ENCODE assay signal across 1 cellular context in genomic region chr11:83158965-83159900, GRCh38.
A peak's percentile ranks its signal among the peaks of the same experiment; 100 is the strongest.
TF ChIP-seq lines count a peak whose summit lies in the region.

No MANE protein-coding gene starts in this region.

TF ChIP-seq in HepG2, 621 proteins besides CTCF, POLR2A, EP300 and RAD21 (continues in another document):
- no peak for TF ChIP-seq ZNF34 (CRISPR knock-in tag; IDR thresholded peaks at IDR 0.05; ENCODE audit: borderline replicate concordance)
- no peak for TF ChIP-seq ELF4 (CRISPR knock-in tag; IDR thresholded peaks at IDR 0.05; ENCODE audit: borderline replicate concordance)
- no peak for TF ChIP-seq ZNF775 (CRISPR knock-in tag; IDR thresholded peaks at IDR 0.05; ENCODE audit: borderline replicate concordance)
- TF ChIP-seq ZNF891 (CRISPR knock-in tag; IDR thresholded peaks at IDR 0.05): no peak
- TF ChIP-seq NKX3-1 (CRISPR knock-in tag; IDR thresholded peaks at IDR 0.05): no peak
- TF ChIP-seq, protein P1, sequence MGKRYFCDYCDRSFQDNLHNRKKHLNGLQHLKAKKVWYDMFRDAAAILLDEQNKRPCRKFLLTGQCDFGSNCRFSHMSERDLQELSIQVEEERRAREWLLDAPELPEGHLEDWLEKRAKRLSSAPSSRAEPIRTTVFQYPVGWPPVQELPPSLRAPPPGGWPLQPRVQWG (CRISPR knock-in tag; IDR thresholded peaks at IDR 0.05; ENCODE audit: borderline replicate concordance, low read depth): no peak
- TF ChIP-seq, protein P2, sequence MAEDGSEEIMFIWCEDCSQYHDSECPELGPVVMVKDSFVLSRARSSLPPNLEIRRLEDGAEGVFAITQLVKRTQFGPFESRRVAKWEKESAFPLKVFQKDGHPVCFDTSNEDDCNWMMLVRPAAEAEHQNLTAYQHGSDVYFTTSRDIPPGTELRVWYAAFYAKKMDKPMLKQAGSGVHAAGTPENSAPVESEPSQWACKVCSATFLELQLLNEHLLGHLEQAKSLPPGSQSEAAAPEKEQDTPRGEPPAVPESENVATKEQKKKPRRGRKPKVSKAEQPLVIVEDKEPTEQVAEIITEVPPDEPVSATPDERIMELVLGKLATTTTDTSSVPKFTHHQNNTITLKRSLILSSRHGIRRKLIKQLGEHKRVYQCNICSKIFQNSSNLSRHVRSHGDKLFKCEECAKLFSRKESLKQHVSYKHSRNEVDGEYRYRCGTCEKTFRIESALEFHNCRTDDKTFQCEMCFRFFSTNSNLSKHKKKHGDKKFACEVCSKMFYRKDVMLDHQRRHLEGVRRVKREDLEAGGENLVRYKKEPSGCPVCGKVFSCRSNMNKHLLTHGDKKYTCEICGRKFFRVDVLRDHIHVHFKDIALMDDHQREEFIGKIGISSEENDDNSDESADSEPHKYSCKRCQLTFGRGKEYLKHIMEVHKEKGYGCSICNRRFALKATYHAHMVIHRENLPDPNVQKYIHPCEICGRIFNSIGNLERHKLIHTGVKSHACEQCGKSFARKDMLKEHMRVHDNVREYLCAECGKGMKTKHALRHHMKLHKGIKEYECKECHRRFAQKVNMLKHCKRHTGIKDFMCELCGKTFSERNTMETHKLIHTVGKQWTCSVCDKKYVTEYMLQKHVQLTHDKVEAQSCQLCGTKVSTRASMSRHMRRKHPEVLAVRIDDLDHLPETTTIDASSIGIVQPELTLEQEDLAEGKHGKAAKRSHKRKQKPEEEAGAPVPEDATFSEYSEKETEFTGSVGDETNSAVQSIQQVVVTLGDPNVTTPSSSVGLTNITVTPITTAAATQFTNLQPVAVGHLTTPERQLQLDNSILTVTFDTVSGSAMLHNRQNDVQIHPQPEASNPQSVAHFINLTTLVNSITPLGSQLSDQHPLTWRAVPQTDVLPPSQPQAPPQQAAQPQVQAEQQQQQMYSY (CRISPR knock-in tag; IDR thresholded peaks at IDR 0.05): no peak
- no peak for TF ChIP-seq FOXA3 (CRISPR knock-in tag; IDR thresholded peaks at IDR 0.05)
- no peak for TF ChIP-seq ZBTB26 (CRISPR knock-in tag; IDR thresholded peaks at IDR 0.05; ENCODE audit: borderline replicate concordance)
- TF ChIP-seq, protein P3, sequence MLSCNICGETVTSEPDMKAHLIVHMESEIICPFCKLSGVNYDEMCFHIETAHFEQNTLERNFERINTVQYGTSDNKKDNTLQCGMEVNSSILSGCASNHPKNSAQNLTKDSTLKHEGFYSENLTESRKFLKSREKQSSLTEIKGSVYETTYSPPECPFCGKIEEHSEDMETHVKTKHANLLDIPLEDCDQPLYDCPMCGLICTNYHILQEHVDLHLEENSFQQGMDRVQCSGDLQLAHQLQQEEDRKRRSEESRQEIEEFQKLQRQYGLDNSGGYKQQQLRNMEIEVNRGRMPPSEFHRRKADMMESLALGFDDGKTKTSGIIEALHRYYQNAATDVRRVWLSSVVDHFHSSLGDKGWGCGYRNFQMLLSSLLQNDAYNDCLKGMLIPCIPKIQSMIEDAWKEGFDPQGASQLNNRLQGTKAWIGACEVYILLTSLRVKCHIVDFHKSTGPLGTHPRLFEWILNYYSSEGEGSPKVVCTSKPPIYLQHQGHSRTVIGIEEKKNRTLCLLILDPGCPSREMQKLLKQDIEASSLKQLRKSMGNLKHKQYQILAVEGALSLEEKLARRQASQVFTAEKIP (CRISPR knock-in tag; IDR thresholded peaks at IDR 0.05; ENCODE audit: borderline replicate concordance): no peak
- no peak for TF ChIP-seq HMG20B (CRISPR knock-in tag; conservative IDR thresholded peaks at IDR 0.05)
- TF ChIP-seq, protein P4, sequence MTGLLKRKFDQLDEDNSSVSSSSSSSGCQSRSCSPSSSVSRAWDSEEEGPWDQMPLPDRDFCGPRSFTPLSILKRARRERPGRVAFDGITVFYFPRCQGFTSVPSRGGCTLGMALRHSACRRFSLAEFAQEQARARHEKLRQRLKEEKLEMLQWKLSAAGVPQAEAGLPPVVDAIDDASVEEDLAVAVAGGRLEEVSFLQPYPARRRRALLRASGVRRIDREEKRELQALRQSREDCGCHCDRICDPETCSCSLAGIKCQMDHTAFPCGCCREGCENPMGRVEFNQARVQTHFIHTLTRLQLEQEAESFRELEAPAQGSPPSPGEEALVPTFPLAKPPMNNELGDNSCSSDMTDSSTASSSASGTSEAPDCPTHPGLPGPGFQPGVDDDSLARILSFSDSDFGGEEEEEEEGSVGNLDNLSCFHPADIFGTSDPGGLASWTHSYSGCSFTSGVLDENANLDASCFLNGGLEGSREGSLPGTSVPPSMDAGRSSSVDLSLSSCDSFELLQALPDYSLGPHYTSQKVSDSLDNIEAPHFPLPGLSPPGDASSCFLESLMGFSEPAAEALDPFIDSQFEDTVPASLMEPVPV (CRISPR knock-in tag; IDR thresholded peaks at IDR 0.05): no peak
- TF ChIP-seq HNRNPL (IDR thresholded peaks at IDR 0.05; ENCODE audit: low read depth, low read length): no peak
- TF ChIP-seq BRF2 (CRISPR knock-in tag; IDR thresholded peaks at IDR 0.05): no peak
- TF ChIP-seq ZNF672 (CRISPR knock-in tag; IDR thresholded peaks at IDR 0.05): no peak
- no peak for TF ChIP-seq REXO4 (CRISPR knock-in tag; IDR thresholded peaks at IDR 0.05; ENCODE audit: borderline replicate concordance)
- no peak for TF ChIP-seq TARDBP (CRISPR knock-in tag; IDR thresholded peaks at IDR 0.05)
- TF ChIP-seq ZNF543 (CRISPR knock-in tag; IDR thresholded peaks at IDR 0.05): no peak
- TF ChIP-seq ZNF646 (CRISPR knock-in tag; IDR thresholded peaks at IDR 0.05): no peak
- no peak for TF ChIP-seq ZBTB21 (CRISPR knock-in tag; IDR thresholded peaks at IDR 0.05)
- no peak for TF ChIP-seq ZFYVE20 (CRISPR knock-in tag; IDR thresholded peaks at IDR 0.05; ENCODE audit: borderline replicate concordance, low read depth)
- no peak for TF ChIP-seq ZFP62 (CRISPR knock-in tag; IDR thresholded peaks at IDR 0.05)
- peak; percentile 44; the same call in 1 of the 2 replicates for TF ChIP-seq RBFOX2 (IDR thresholded peaks at IDR 0.05; ENCODE audit: low read depth, low read length)
- no peak for TF ChIP-seq MYNN (CRISPR knock-in tag; IDR thresholded peaks at IDR 0.05; ENCODE audit: low read depth)
- 0 out of 2 replicates have a peak, but pooled peaks have one; percentile 26 for TF ChIP-seq ZNF792 (CRISPR knock-in tag; IDR thresholded peaks at IDR 0.05)
- TF ChIP-seq FOXP1 (IDR thresholded peaks at IDR 0.05): no peak
- no peak for TF ChIP-seq FOXP1 (CRISPR knock-in tag; IDR thresholded peaks at IDR 0.05)
- peak; percentile 49 for TF ChIP-seq RBM22 (optimal IDR thresholded peaks at IDR 0.05; ENCODE audit: low read length)
- no peak for TF ChIP-seq DMAP1 (CRISPR knock-in tag; IDR thresholded peaks at IDR 0.05)
- TF ChIP-seq ZNF292 (CRISPR knock-in tag; IDR thresholded peaks at IDR 0.05; ENCODE audit: borderline replicate concordance, low read depth): no peak
- TF ChIP-seq RCOR2 (CRISPR knock-in tag; IDR thresholded peaks at IDR 0.05): no peak
- no peak for TF ChIP-seq ZNF205 (CRISPR knock-in tag; IDR thresholded peaks at IDR 0.05)
- no peak for TF ChIP-seq SRSF1 (optimal IDR thresholded peaks at IDR 0.05; ENCODE audit: low read depth, low read length)
- TF ChIP-seq ZNF282 (IDR thresholded peaks at IDR 0.05; ENCODE audit: partially characterized antibody): no peak
- TF ChIP-seq, protein P5, sequence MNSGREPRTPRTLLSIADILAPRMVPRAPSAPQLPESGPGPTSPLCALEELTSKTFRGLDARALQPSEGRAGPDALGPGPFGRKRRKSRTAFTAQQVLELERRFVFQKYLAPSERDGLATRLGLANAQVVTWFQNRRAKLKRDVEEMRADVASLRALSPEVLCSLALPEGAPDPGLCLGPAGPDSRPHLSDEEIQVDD (CRISPR knock-in tag; IDR thresholded peaks at IDR 0.05; ENCODE audit: borderline replicate concordance): no peak
- TF ChIP-seq, protein P6, sequence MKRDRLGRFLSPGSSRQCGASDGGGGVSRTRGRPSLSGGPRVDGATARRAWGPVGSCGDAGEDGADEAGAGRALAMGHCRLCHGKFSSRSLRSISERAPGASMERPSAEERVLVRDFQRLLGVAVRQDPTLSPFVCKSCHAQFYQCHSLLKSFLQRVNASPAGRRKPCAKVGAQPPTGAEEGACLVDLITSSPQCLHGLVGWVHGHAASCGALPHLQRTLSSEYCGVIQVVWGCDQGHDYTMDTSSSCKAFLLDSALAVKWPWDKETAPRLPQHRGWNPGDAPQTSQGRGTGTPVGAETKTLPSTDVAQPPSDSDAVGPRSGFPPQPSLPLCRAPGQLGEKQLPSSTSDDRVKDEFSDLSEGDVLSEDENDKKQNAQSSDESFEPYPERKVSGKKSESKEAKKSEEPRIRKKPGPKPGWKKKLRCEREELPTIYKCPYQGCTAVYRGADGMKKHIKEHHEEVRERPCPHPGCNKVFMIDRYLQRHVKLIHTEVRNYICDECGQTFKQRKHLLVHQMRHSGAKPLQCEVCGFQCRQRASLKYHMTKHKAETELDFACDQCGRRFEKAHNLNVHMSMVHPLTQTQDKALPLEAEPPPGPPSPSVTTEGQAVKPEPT (CRISPR knock-in tag; IDR thresholded peaks at IDR 0.05; ENCODE audit: low read depth): no peak
- no peak for TF ChIP-seq ZNF878 (CRISPR knock-in tag; IDR thresholded peaks at IDR 0.05)
- TF ChIP-seq CREB1 (IDR thresholded peaks at IDR 0.05): no peak
- peak; percentile 21; the same call in 1 of the 2 replicates for TF ChIP-seq CREB1 (CRISPR knock-in tag; IDR thresholded peaks at IDR 0.05)
- no peak for TF ChIP-seq PPARG (CRISPR knock-in tag; conservative IDR thresholded peaks at IDR 0.05)
- TF ChIP-seq TEAD3 (CRISPR knock-in tag; optimal IDR thresholded peaks at IDR 0.05; ENCODE audit: borderline replicate concordance): no peak
- TF ChIP-seq FIP1L1 (IDR thresholded peaks at IDR 0.05; ENCODE audit: borderline replicate concordance, insufficient read depth, low read depth, low read length): no peak
- TF ChIP-seq, protein P7, sequence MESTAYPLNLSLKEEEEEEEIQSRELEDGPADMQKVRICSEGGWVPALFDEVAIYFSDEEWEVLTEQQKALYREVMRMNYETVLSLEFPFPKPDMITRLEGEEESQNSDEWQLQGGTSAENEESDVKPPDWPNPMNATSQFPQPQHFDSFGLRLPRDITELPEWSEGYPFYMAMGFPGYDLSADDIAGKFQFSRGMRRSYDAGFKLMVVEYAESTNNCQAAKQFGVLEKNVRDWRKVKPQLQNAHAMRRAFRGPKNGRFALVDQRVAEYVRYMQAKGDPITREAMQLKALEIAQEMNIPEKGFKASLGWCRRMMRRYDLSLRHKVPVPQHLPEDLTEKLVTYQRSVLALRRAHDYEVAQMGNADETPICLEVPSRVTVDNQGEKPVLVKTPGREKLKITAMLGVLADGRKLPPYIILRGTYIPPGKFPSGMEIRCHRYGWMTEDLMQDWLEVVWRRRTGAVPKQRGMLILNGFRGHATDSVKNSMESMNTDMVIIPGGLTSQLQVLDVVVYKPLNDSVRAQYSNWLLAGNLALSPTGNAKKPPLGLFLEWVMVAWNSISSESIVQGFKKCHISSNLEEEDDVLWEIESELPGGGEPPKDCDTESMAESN (CRISPR knock-in tag; conservative IDR thresholded peaks at IDR 0.05): 0 out of 2 replicates have a peak, but pooled peaks have one; percentile 22
- no peak for TF ChIP-seq CEBPB (IDR thresholded peaks at IDR 0.05; ENCODE audit: borderline replicate concordance, low read depth, low read length)
- TF ChIP-seq MIXL1 (CRISPR knock-in tag; IDR thresholded peaks at IDR 0.05): no peak
- no peak for TF ChIP-seq ZNF33A (CRISPR knock-in tag; IDR thresholded peaks at IDR 0.05; ENCODE audit: borderline replicate concordance)
